ENCODE assay signal across 29 cellular contexts in genomic region chrX:72230290-72230689, GRCh38. TPM values are rescaled to one million over a fixed set of nuclear protein-coding genes. Genes with fewer than 3 reads are reported as not detected.
"Had no signal": no experiment of that assay in that cellular context is flagged by ENCODE, and none has a peak within 500 bp of the region (broad histone marks: within the 10 kb centered on the region; RNA-seq: fewer than 3 reads in every experiment).

No MANE protein-coding gene starts in this region.

- H3K36me3 ChIP-seq: ovary, sigmoid colon, suprapubic skin, tibial artery, transverse colon, upper lobe of right lung, uterus had no signal

- H3K4me1 ChIP-seq: neural progenitor cell, parathyroid adenoma, psoas muscle, sigmoid colon, suprapubic skin, testis, tibial artery, transverse colon, upper lobe of right lung, uterus had no signal

- H3K9me3 ChIP-seq: psoas muscle, suprapubic skin, testis, transverse colon, upper lobe of right lung, uterus had no signal

- H3K9me3 Mint-ChIP-seq: natural killer cell; stimulated activated naive CD8-positive, alpha-beta T cell treated with anti-CD3 and anti-CD28 coated beads, Interleukin-15, amount 100 ng/mL, for 72 hours had no signal

- H3K4me3 ChIP-seq: neural progenitor cell, ovary, psoas muscle, sigmoid colon, suprapubic skin, testis, tibial artery, transverse colon, upper lobe of right lung, uterus had no signal

- H3K36me3 Mint-ChIP-seq: natural killer cell had no signal

- H3K27me3 ChIP-seq: neural progenitor cell, ovary, sigmoid colon, suprapubic skin, testis, tibial artery, transverse colon, upper lobe of right lung, uterus had no signal

- DNase-seq: naive B cell; natural killer cell; occipital lobe; ovary; posterior cingulate gyrus; psoas muscle; right cardiac atrium; sigmoid colon; stimulated activated CD4-positive, alpha-beta T cell treated with anti-CD3 and anti-CD28 coated beads, Interleukin-12 subunit alpha, Interleukin-12 subunit beta, amount 100 ng/mL, for 4 hours; stimulated activated CD4-positive, alpha-beta T cell treated with anti-CD3 and anti-CD28 coated beads, Interleukin-1b, Interleukin-23, amount 100 ng/mL, for 48 hours; stimulated activated CD4-positive, alpha-beta T cell treated with anti-CD3 and anti-CD28 coated beads, Interleukin-4, amount 100 ng/mL, for 1 hour; stimulated activated CD4-positive, alpha-beta T cell treated with anti-CD3 and anti-CD28 coated beads, Interleukin-4, amount 100 ng/mL, for 4 hours; stimulated activated CD8-positive, alpha-beta memory T cell treated with anti-CD3 and anti-CD28 coated beads, Interleukin-4, amount 100 ng/mL, for 48 hours; stimulated activated naive CD4-positive, alpha-beta T cell; stimulated activated naive CD8-positive, alpha-beta T cell treated with anti-CD3 and anti-CD28 coated beads, Interleukin-15, amount 100 ng/mL, for 72 hours; stimulated activated naive CD8-positive, alpha-beta T cell treated with anti-CD3 and anti-CD28 coated beads, Interleukin-15, Interleukin-2, amounts not matched to agents 100 U/mL and 50 U/mL, for 24 hours; substantia nigra; testis; tibial artery; transverse colon; upper lobe of right lung; uterus had no signal

- H3K27ac ChIP-seq: neural progenitor cell, ovary, parathyroid adenoma, psoas muscle, sigmoid colon, suprapubic skin, testis, tibial artery, transverse colon, upper lobe of right lung, uterus had no signal

- H3K27me3 Mint-ChIP-seq: naive B cell; progenitor cell of endocrine pancreas; stimulated activated memory B cell treated with anti-CD40 and anti-IgM and Interleukin-4, amounts not matched to agents 10 μg/mL and 1 μg/mL and 100 μg/mL, for 72 hours; stimulated activated naive CD8-positive, alpha-beta T cell treated with anti-CD3 and anti-CD28 coated beads, Interleukin-15, amount 100 ng/mL, for 72 hours; type B pancreatic cell had no signal

- H3K27ac Mint-ChIP-seq: naive B cell; natural killer cell; nephron; neural progenitor cell; progenitor cell of endocrine pancreas; stimulated activated memory B cell treated with anti-CD40 and anti-IgM and Interleukin-4, amounts not matched to agents 10 μg/mL and 1 μg/mL and 100 μg/mL, for 72 hours; stimulated activated naive CD8-positive, alpha-beta T cell treated with anti-CD3 and anti-CD28 coated beads, Interleukin-15, amount 100 ng/mL, for 72 hours; type B pancreatic cell had no signal

- H3K4me1 Mint-ChIP-seq: naive B cell; natural killer cell; nephron; neural progenitor cell; stimulated activated memory B cell treated with anti-CD40 and anti-IgM and Interleukin-4, amounts not matched to agents 10 μg/mL and 1 μg/mL and 100 μg/mL, for 72 hours; stimulated activated naive CD8-positive, alpha-beta T cell treated with anti-CD3 and anti-CD28 coated beads, Interleukin-15, amount 100 ng/mL, for 72 hours had no signal

- H3K4me3 Mint-ChIP-seq: naive B cell; natural killer cell; nephron; neural progenitor cell; stimulated activated memory B cell treated with anti-CD40 and anti-IgM and Interleukin-4, amounts not matched to agents 10 μg/mL and 1 μg/mL and 100 μg/mL, for 72 hours; stimulated activated naive CD8-positive, alpha-beta T cell treated with anti-CD3 and anti-CD28 coated beads, Interleukin-15, amount 100 ng/mL, for 72 hours; type B pancreatic cell had no signal

- ATAC-seq: natural killer cell; psoas muscle; right cardiac atrium; stimulated activated memory B cell treated with anti-CD40 and anti-IgM and Interleukin-4, amounts not matched to agents 10 μg/mL and 1 μg/mL and 100 μg/mL, for 72 hours; stimulated activated naive CD8-positive, alpha-beta T cell treated with anti-CD3 and anti-CD28 coated beads, Interleukin-15, amount 100 ng/mL, for 72 hours; stimulated activated naive CD8-positive, alpha-beta T cell treated with anti-CD3 and anti-CD28 coated beads, Interleukin-15, Interleukin-2, amounts not matched to agents 100 U/mL and 50 U/mL, for 24 hours; upper lobe of right lung had no signal

RNA-seq across cellular contexts. Expression of gene ERCC6L, which starts 8.5 kb away (rescaled TPM):
- total RNA-seq: upper lobe of right lung had no signal
- polyA plus RNA-seq: right cardiac atrium had no signal
